Comparison of ENCODE assay signal across 9 cellular contexts in the genomic region with DNA sequence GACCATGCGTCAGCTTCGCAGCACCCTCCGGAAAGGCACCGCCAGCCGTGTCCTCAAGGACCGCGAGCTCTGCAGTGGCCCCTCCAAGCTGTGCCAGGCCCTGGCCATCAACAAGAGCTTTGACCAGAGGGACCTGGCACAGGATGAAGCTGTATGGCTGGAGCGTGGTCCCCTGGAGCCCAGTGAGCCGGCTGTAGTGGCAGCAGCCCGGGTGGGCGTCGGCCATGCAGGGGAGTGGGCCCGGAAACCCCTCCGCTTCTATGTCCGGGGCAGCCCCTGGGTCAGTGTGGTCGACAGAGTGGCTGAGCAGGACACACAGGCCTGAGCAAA. TPM values are rescaled to one million over a fixed set of nuclear protein-coding genes. Genes with fewer than 3 reads are reported as not detected.
DNase-seq lines count a peak whose midpoint lies in the region; ATAC-seq and TF ChIP-seq lines count a peak whose summit lies in the region.
"Had no signal": no experiment of that assay in that cellular context is flagged by ENCODE, and none has a peak within 500 bp of the region (broad histone marks: within the 10 kb centered on the region; RNA-seq: fewer than 3 reads in every experiment).

No MANE protein-coding gene starts in this region.

- WGBS in GM23248 (ENCODE audit: low coverage in 1 of 2, low lambda C conversion rate in 2 of 2, missing lambda C conversion rate in 2 of 2), 2 experiments, result 81 to 82% methylated on average over 15 to 16 of the region's 16 CpGs
- 78% methylated on average over 16 of the region's 16 CpGs for WGBS in esophagus muscularis mucosa

- H3K27me3 ChIP-seq in GM23248 (replicated peaks; ENCODE audit: insufficient read depth) (no peaks in the 10 kb centered on the region), SJCRH30 (no peaks in the 10 kb centered on the region), esophagus muscularis mucosa (no peaks in the 10 kb centered on the region)
- H3K27me3 ChIP-seq in effector memory CD4-positive, alpha-beta T cell (replicated peaks; ENCODE audit: control insufficient read depth, insufficient read depth, low read length, poor library complexity, severe bottlenecking), result no peaks in the 10 kb centered on the region

- intact Hi-C loops in esophagus muscularis mucosa (cut with DNase I), result no loop called here

- no peak for ATAC-seq in activated T-cell treated with anti-CD3 and anti-CD28 coated beads, Interleukin-2, amount 50 U/mL, for 72 hours (replicated peaks in 1 of 2)
- ATAC-seq in HG02870 (IDR thresholded peaks at IDR 0.05; ENCODE audit: unreplicated experiment), result no peak

- H3K9me3 Mint-ChIP-seq in activated T-cell treated with anti-CD3 and anti-CD28 coated beads, Interleukin-2, amount 50 U/mL, for 72 hours, result no peaks in the 10 kb centered on the region
- H3K9me3 Mint-ChIP-seq: CD8-positive, alpha-beta T cell had no signal

- H3K4me1 ChIP-seq in GM23248 (ENCODE audit: insufficient read depth), result peaks cover 24% of the 10 kb centered on the region
- H3K4me1 ChIP-seq in SJCRH30, result peaks cover 40% of the 10 kb centered on the region
- H3K4me1 ChIP-seq in esophagus muscularis mucosa, result peaks cover 26 to 36% (median 30%) of the 10 kb centered on the region in 4 donors
- H3K4me1 ChIP-seq in effector memory CD4-positive, alpha-beta T cell (ENCODE audit: control insufficient read depth, insufficient read depth, low read length, poor library complexity, severe bottlenecking), result peaks cover 14% of the 10 kb centered on the region

- H3F3A ChIP-seq in GM23248 (ENCODE audit: insufficient read depth), result peaks cover 25% of the 10 kb centered on the region

- H4K20me1 ChIP-seq in GM23248 (ENCODE audit: insufficient read depth), result no peaks in the 10 kb centered on the region

- H3K4me3 Mint-ChIP-seq in activated T-cell treated with anti-CD3 and anti-CD28 coated beads, Interleukin-2, amount 50 U/mL, for 72 hours, result no peak overlapping the region
- H3K4me3 Mint-ChIP-seq: CD8-positive, alpha-beta T cell had no signal

- H3K27ac Mint-ChIP-seq in activated T-cell treated with anti-CD3 and anti-CD28 coated beads, Interleukin-2, amount 50 U/mL, for 72 hours, result no peak overlapping the region

- no peaks in the 10 kb centered on the region for H3K9me2 ChIP-seq in GM23248 (ENCODE audit: insufficient read depth)

- DNase-seq in GM23248, result no peak
- no peak for DNase-seq in SJCRH30
- DNase-seq in esophagus muscularis mucosa (ENCODE audit: extremely low spot score), result no peak
- DNase-seq in effector memory CD4-positive, alpha-beta T cell, result no peak
- no peak for DNase-seq in medulla oblongata (ENCODE audit: extremely low spot score)
- DNase-seq in activated T-cell treated with anti-CD3 and anti-CD28 coated beads, Interleukin-2, amount 50 U/mL, for 72 hours, result no peak

- H3K4me1 Mint-ChIP-seq in activated T-cell treated with anti-CD3 and anti-CD28 coated beads, Interleukin-2, amount 50 U/mL, for 72 hours (ENCODE audit: low read depth), result peaks cover 20% of the 10 kb centered on the region

- H2AFZ ChIP-seq in GM23248, result no peak overlapping the region

- H3K9me3 ChIP-seq in GM23248 (ENCODE audit: low read depth), result no peaks in the 10 kb centered on the region
- H3K9me3 ChIP-seq in SJCRH30 (replicated peaks), result no peaks in the 10 kb centered on the region
- no peaks in the 10 kb centered on the region for H3K9me3 ChIP-seq in esophagus muscularis mucosa
- no peaks in the 10 kb centered on the region for H3K9me3 ChIP-seq in effector memory CD4-positive, alpha-beta T cell (ENCODE audit: control insufficient read depth, low read length)

- H3K27ac ChIP-seq in GM23248 (peak overlapping the region; percentile 74; the same call in 1 of the 2 replicates), SJCRH30 (peak overlapping the region; percentile 72; the same call in 1 of the 2 replicates), esophagus muscularis mucosa (replicated peaks in 1 of 4) (peak overlapping the region; percentile 34 to 71 (median 64)), skin epidermis (peak overlapping the region in 19 of 21 experiments; percentile 0 to 79 (median 52))
- no peak overlapping the region for H3K27ac ChIP-seq in effector memory CD4-positive, alpha-beta T cell (ENCODE audit: insufficient read depth, low read length, poor library complexity, severe bottlenecking)

- TF ChIP-seq CTCF in esophagus muscularis mucosa (IDR thresholded peaks at IDR 0.05), result no peak

- H3K27me3 Mint-ChIP-seq in activated T-cell treated with anti-CD3 and anti-CD28 coated beads, Interleukin-2, amount 50 U/mL, for 72 hours (ENCODE audit: low read depth), result no peaks in the 10 kb centered on the region

- H3K79me2 ChIP-seq in GM23248 (ENCODE audit: insufficient read depth), result peaks cover 24% of the 10 kb centered on the region

- TF ChIP-seq EP300 in esophagus muscularis mucosa (IDR thresholded peaks at IDR 0.05), result no peak

- H3K36me3 ChIP-seq in GM23248 (ENCODE audit: low read depth) (peaks cover 10% of the 10 kb centered on the region; the same call in 1 of the 2 replicates), SJCRH30 (no peaks in the 10 kb centered on the region; the same call in 1 of the 2 replicates), esophagus muscularis mucosa (peaks cover 27 to 84% (median 76%) of the 10 kb centered on the region in 4 donors)
- peaks cover 23% of the 10 kb centered on the region for H3K36me3 ChIP-seq in effector memory CD4-positive, alpha-beta T cell (ENCODE audit: control insufficient read depth, insufficient read depth, low read length)

- in situ Hi-C loops in GM23248 (cut with MboI), result no loop called here

- H3K4me2 ChIP-seq in GM23248 (ENCODE audit: unreplicated experiment), result peak overlapping the region; percentile 60

- peaks cover 2 to 11% of the 10 kb centered on the region in 2 donors for H3K36me3 Mint-ChIP-seq in activated T-cell treated with anti-CD3 and anti-CD28 coated beads, Interleukin-2, amount 50 U/mL, for 72 hours (ENCODE audit: insufficient read depth in 2 of 2)

- H3K9ac ChIP-seq in GM23248, result peak overlapping the region; percentile 69; the same call in 1 of the 2 replicates

- TF ChIP-seq POLR2A in esophagus muscularis mucosa (IDR thresholded peaks at IDR 0.05; ENCODE audit: low read depth), result no peak

- no peak overlapping the region for H3K4me3 ChIP-seq in GM23248
- no peak overlapping the region for H3K4me3 ChIP-seq in SJCRH30
- H3K4me3 ChIP-seq in esophagus muscularis mucosa, result no peak overlapping the region
- H3K4me3 ChIP-seq in skin epidermis, result no peak overlapping the region
- no peak overlapping the region for H3K4me3 ChIP-seq in effector memory CD4-positive, alpha-beta T cell (ENCODE audit: insufficient read depth, low read depth, low read length, poor library complexity, severe bottlenecking)

RNA-seq across cellular contexts. Expression of a gene that starts 7.4 kb away (rescaled TPM):
- 127 and 222 TPM in 2 replicates for total RNA-seq in GM23248 (2014; rRNA removed; shearing (Covaris generic))
- polyA plus RNA-seq in GM23248 (2016; fragmentation: Nextera tagmentation; extraction: Ambion mirVana), result 132 and 134 TPM in 2 replicates
- 37.8 and 47.2 TPM in 2 replicates for total RNA-seq in SJCRH30 (2014; rRNA removed; shearing (Covaris generic))
- total RNA-seq in esophagus muscularis mucosa, result 100 to 1,000 TPM in 2 of 4 donors, 10 to 100 TPM in 2; 70.2 to 120 (median 106) TPM
- 10 to 100 TPM; 49.6 to 50.5 TPM for total RNA-seq in activated T-cell treated with anti-CD3 and anti-CD28 coated beads, Interleukin-2, amount 50 U/mL, for 72 hours

RNA-seq across cellular contexts. Expression of a gene that starts 13.0 kb away (rescaled TPM):
- 54.6 and 61.7 TPM in 2 replicates for total RNA-seq in GM23248 (2014; rRNA removed; shearing (Covaris generic))
- polyA plus RNA-seq in GM23248 (2016; fragmentation: Nextera tagmentation; extraction: Ambion mirVana), result 62.2 and 62.6 TPM in 2 replicates
- 24.1 and 25.3 TPM in 2 replicates for total RNA-seq in SJCRH30 (2014; rRNA removed; shearing (Covaris generic))
- total RNA-seq in esophagus muscularis mucosa, result 10 to 100 TPM; 26.7 to 43.0 (median 30.2) TPM
- total RNA-seq in activated T-cell treated with anti-CD3 and anti-CD28 coated beads, Interleukin-2, amount 50 U/mL, for 72 hours, result under 1 TPM; 0.31 to 0.53 TPM

RNA-seq across cellular contexts. Expression of a gene that starts 31.8 kb away (rescaled TPM):
- 12.1 and 17.6 TPM in 2 replicates for total RNA-seq in GM23248 (2014; rRNA removed; shearing (Covaris generic))
- 30.4 and 31.5 TPM in 2 replicates for polyA plus RNA-seq in GM23248 (2016; fragmentation: Nextera tagmentation; extraction: Ambion mirVana)
- total RNA-seq in SJCRH30 (2014; rRNA removed; shearing (Covaris generic)), result 60.7 and 63.4 TPM in 2 replicates
- total RNA-seq in esophagus muscularis mucosa, result 10 to 100 TPM; 22.0 to 33.6 (median 25.7) TPM
- total RNA-seq in activated T-cell treated with anti-CD3 and anti-CD28 coated beads, Interleukin-2, amount 50 U/mL, for 72 hours, result 10 to 100 TPM; 28.9 to 44.1 TPM

RNA-seq across cellular contexts. Expression of a gene that starts 32.0 kb away (rescaled TPM):
- 2.2 and 5.2 TPM in 2 replicates for total RNA-seq in GM23248 (2014; rRNA removed; shearing (Covaris generic))
- polyA plus RNA-seq in GM23248 (2016; fragmentation: Nextera tagmentation; extraction: Ambion mirVana), result 16.0 and 17.2 TPM in 2 replicates
- 20.9 and 24.3 TPM in 2 replicates for total RNA-seq in SJCRH30 (2014; rRNA removed; shearing (Covaris generic))
- 1 to 10 TPM; 3.3 to 3.8 (median 3.7) TPM for total RNA-seq in esophagus muscularis mucosa
- 10 to 100 TPM; 35.3 to 42.2 TPM for total RNA-seq in activated T-cell treated with anti-CD3 and anti-CD28 coated beads, Interleukin-2, amount 50 U/mL, for 72 hours

RNA-seq across cellular contexts. Expression of a gene that starts 53.1 kb away (rescaled TPM):
- 6.4 and 10.6 TPM in 2 replicates for total RNA-seq in GM23248 (2014; rRNA removed; shearing (Covaris generic))
- 11.6 and 13.6 TPM in 2 replicates for polyA plus RNA-seq in GM23248 (2016; fragmentation: Nextera tagmentation; extraction: Ambion mirVana)
- total RNA-seq in SJCRH30 (2014; rRNA removed; shearing (Covaris generic)), result 9.8 and 11.5 TPM in 2 replicates
- total RNA-seq in esophagus muscularis mucosa, result 10 to 100 TPM; 11.1 to 20.8 (median 14.1) TPM
- total RNA-seq in activated T-cell treated with anti-CD3 and anti-CD28 coated beads, Interleukin-2, amount 50 U/mL, for 72 hours, result 10 to 100 TPM; 34.2 to 44.7 TPM

Comparison
In these comparisons a context has a peak if more than half of its experiments do, and no peak if none do; other contexts are left out.
1. RNA of a gene that starts 13.0 kb away (total RNA-seq): 54.6 to 61.7 TPM in GM23248, 26.7 to 43.0 TPM in esophagus muscularis mucosa and 24.1 to 25.3 TPM in SJCRH30; 0.31 to 0.53 TPM in activated T-cell treated with anti-CD3 and anti-CD28 coated beads, Interleukin-2, amount 50 U/mL, for 72 hours; every median in the first group is over 10 times any median in the second.